14 cellular contexts compared by ENCODE assay signal in the genomic region with DNA sequence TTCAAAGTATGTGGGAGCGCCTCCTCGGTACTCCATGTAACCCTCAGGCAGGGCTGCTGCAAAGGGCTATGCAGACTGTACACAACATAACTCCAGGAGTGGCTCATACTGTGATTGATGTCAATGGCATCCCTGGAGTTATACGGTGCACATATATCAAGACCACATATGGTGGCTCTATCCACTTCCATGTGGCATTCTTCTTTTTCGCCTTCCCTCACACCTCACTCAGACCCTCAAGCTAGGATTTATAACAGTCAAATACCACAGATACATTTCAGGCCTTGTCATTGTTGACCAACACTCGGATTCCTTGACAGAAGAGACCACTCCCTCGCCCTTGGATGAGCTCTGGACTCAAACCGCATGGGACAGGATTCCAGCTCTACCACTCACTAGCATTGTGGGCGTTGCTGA. TPM values are rescaled to one million over a fixed set of nuclear protein-coding genes. Genes with fewer than 3 reads are reported as not detected.
DNase-seq lines count a peak whose midpoint lies in the region; ATAC-seq and TF ChIP-seq lines count a peak whose summit lies in the region.
"Had no signal": no experiment of that assay in that cellular context is flagged by ENCODE, and none has a peak within 500 bp of the region (broad histone marks: within the 10 kb centered on the region; RNA-seq: fewer than 3 reads in every experiment).

No MANE protein-coding gene starts in this region.

- peak; percentile 98 for DNase-seq in ELR (ENCODE audit: low read depth)
- DNase-seq in RWPE2 (ENCODE audit: low spot score), result no peak
- peak; percentile 37 for DNase-seq in fibroblast of the aortic adventitia (ENCODE audit: low read depth)
- DNase-seq in skeletal muscle cell (ENCODE audit: low read depth), result peak; percentile 89
- no peak for DNase-seq in esophagus muscularis mucosa (ENCODE audit: extremely low spot score)
- no peak for DNase-seq in activated naive CD4-positive, alpha-beta T cell (lab: John Stamatoyannopoulos, UW)
- no peak for DNase-seq in activated gamma-delta T cell (lab: John Stamatoyannopoulos, UW)
- DNase-seq: activated CD8-positive, alpha-beta memory T cell treated with anti-CD3 and anti-CD28 coated beads, Interleukin-2, amount 10 ng/mL, durations not matched to agents 7 days and 5 days; activated naive CD8-positive, alpha-beta T cell treated with anti-CD3 and anti-CD28 coated beads for 36 hours; CD8-positive, alpha-beta memory T cell; dermis blood vessel endothelial cell; NCI-H2081; spleen had no signal

- H3K4me3 ChIP-seq in RWPE2 (ENCODE audit: severe bottlenecking), result no peak overlapping the region
- no peak overlapping the region for H3K4me3 ChIP-seq in fibroblast of the aortic adventitia (ENCODE audit: low read depth, low read length)
- H3K4me3 ChIP-seq in skeletal muscle cell (ENCODE audit: low read depth, low read length), result no peak overlapping the region
- H3K4me3 ChIP-seq in esophagus muscularis mucosa, result no peak overlapping the region
- H3K4me3 ChIP-seq: spleen had no signal

- peak; percentile 86 for ATAC-seq in RWPE2 (ENCODE audit: low read depth)
- ATAC-seq in GM18870 (IDR thresholded peaks at IDR 0.05; ENCODE audit: unreplicated experiment), result no peak
- ATAC-seq: activated CD8-positive, alpha-beta memory T cell treated with anti-CD3 and anti-CD28 coated beads, Interleukin-2, amount 10 ng/mL, durations not matched to agents 7 days and 5 days had no signal

- H3K27me3 ChIP-seq in RWPE2 (ENCODE audit: insufficient read depth, poor library complexity, severe bottlenecking) (no peaks in the 10 kb centered on the region), esophagus muscularis mucosa (peaks cover 0 to 5% (median 0%) of the 10 kb centered on the region in 4 donors)

- no peak for TF ChIP-seq EP300 in esophagus muscularis mucosa (IDR thresholded peaks at IDR 0.05)

- no peak for TF ChIP-seq POLR2A in esophagus muscularis mucosa (IDR thresholded peaks at IDR 0.05; ENCODE audit: low read depth)

- H3K4me1 ChIP-seq in RWPE2 (ENCODE audit: insufficient read depth, poor library complexity, severe bottlenecking), result no peaks in the 10 kb centered on the region
- no peaks in the 10 kb centered on the region for H3K4me1 ChIP-seq in esophagus muscularis mucosa
- H3K4me1 ChIP-seq: spleen had no signal

- intact Hi-C loops in esophagus muscularis mucosa (cut with DNase I), result no loop called here

- no peak overlapping the region for H3K27ac ChIP-seq in RWPE2 (ENCODE audit: poor library complexity, severe bottlenecking)
- no peak overlapping the region for H3K27ac ChIP-seq in esophagus muscularis mucosa (replicated peaks in 1 of 4)
- H3K27ac ChIP-seq: spleen had no signal

- H3K36me3 ChIP-seq in RWPE2 (ENCODE audit: low read depth), result no peaks in the 10 kb centered on the region
- no peaks in the 10 kb centered on the region for H3K36me3 ChIP-seq in esophagus muscularis mucosa
- H3K36me3 ChIP-seq: spleen had no signal

- H3K9me3 ChIP-seq in RWPE2 (ENCODE audit: severe bottlenecking) (no peaks in the 10 kb centered on the region), esophagus muscularis mucosa (no peaks in the 10 kb centered on the region)
- H3K9me3 ChIP-seq: spleen had no signal

- TF ChIP-seq CTCF in RWPE2 (IDR thresholded peaks at IDR 0.05; ENCODE audit: poor library complexity, severe bottlenecking), result no peak
- no peak for TF ChIP-seq CTCF in fibroblast of the aortic adventitia (IDR thresholded peaks at IDR 0.05; ENCODE audit: insufficient read depth, low read length)
- TF ChIP-seq CTCF in esophagus muscularis mucosa (IDR thresholded peaks at IDR 0.05), result no peak

- 86% methylated on average over 8 of the region's 8 CpGs for WGBS in esophagus muscularis mucosa

RNA-seq across cellular contexts. Expression of gene UBL3, which starts 11.3 kb away (rescaled TPM):
- total RNA-seq in fibroblast of the aortic adventitia (ENCODE audit: low replicate concordance) (21.1 and 57.7 TPM in 2 replicates), esophagus muscularis mucosa (10 to 100 TPM; 30.2 to 44.5 (median 32.6) TPM)

Comparison
In these comparisons a context has a peak if more than half of its experiments do, and no peak if none do; other contexts are left out.
1. DNase-seq: peak in ELR (single experiment), fibroblast of the aortic adventitia (single experiment) and skeletal muscle cell (single experiment); none in RWPE2 (single experiment), esophagus muscularis mucosa (single experiment), activated naive CD4-positive, alpha-beta T cell (0 of 4) and activated gamma-delta T cell (single experiment).